22 cellular contexts compared by ENCODE assay signal in the genomic region with DNA sequence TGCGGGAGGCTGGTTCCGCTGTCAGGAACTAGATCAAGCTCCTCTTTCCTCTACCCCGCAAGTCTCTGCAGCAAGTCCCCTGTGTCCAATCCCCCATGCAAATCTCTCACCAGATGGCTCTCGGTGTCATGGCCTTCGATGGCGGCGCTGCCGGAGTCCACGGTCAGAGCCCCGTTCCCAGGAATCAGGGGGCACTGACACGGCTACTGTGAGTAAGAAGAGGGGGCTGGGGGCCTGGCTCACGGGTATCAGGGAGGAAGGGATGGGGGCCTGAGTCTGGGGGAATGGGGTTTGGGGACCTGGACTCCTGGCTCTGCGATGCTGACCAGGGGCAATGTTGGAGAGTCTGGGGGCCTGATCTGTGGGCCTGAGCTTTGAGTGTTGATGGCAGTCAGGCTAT.
"Had no signal": no experiment of that assay in that cellular context is flagged by ENCODE, and none has a peak within 500 bp of the region (broad histone marks: within the 10 kb centered on the region; RNA-seq: fewer than 3 reads in every experiment).

No MANE protein-coding gene starts in this region.

- H3K36me3 ChIP-seq: breast epithelium, uterus had no signal

- H3K9me3 ChIP-seq: breast epithelium, esophagus muscularis mucosa, left ventricle myocardium inferior, right atrium auricular region, thoracic aorta, uterus had no signal

- H3K27me3 Mint-ChIP-seq: activated B cell treated with CpG ODN at 0.5 μM for 24 hours; activated naive CD4-positive, alpha-beta T cell treated with anti-CD3 and anti-CD28 coated beads, Interleukin-2, amount 50 U/mL, for 24 hours; stimulated activated naive CD8-positive, alpha-beta T cell treated with anti-CD3 and anti-CD28 coated beads, Interleukin-15, Interleukin-2, amounts not matched to agents 100 ng/mL and 50 ng/mL, for 24 hours had no signal

- H3K27ac Mint-ChIP-seq: activated B cell treated with CpG ODN at 0.5 μM for 24 hours; activated naive CD4-positive, alpha-beta T cell treated with anti-CD3 and anti-CD28 coated beads, Interleukin-2, amount 50 U/mL, for 24 hours; activated naive CD8-positive, alpha-beta T cell treated with anti-CD3 and anti-CD28 coated beads, Interleukin-2, amount 50 U/mL, for 24 hours; activated T-helper 1 cell treated with anti-CD3 and anti-CD28 coated beads, Interleukin-12 subunit alpha, Interleukin-12 subunit beta, Interleukin-2, Interleukin-4 antibody, amounts not matched to agents 30 ng/mL and 10 ng/mL and 1 ng/mL, durations not matched to agents 14 hours and 24 hours and 36 hours; stimulated activated naive CD8-positive, alpha-beta T cell treated with anti-CD3 and anti-CD28 coated beads, Interleukin-15, Interleukin-2, amounts not matched to agents 100 ng/mL and 50 ng/mL, for 24 hours had no signal

- H3K27me3 ChIP-seq: breast epithelium, esophagus muscularis mucosa, foreskin keratinocyte, right atrium auricular region, uterus had no signal

- H3K27ac ChIP-seq: breast epithelium, esophagus muscularis mucosa, foreskin keratinocyte, left ventricle myocardium inferior, right atrium auricular region, thoracic aorta, uterus had no signal

- FAIRE-seq: islet of Langerhans had no signal

- H3K4me3 ChIP-seq: breast epithelium, esophagus muscularis mucosa, left ventricle myocardium inferior, lung, right atrium auricular region, thoracic aorta, uterus had no signal

- H3K36me3 Mint-ChIP-seq: natural killer cell had no signal

- H3K4me3 Mint-ChIP-seq: activated B cell treated with CpG ODN at 0.5 μM for 24 hours; activated naive CD4-positive, alpha-beta T cell treated with anti-CD3 and anti-CD28 coated beads, Interleukin-2, amount 50 U/mL, for 24 hours; activated naive CD8-positive, alpha-beta T cell treated with anti-CD3 and anti-CD28 coated beads, Interleukin-2, amount 50 U/mL, for 24 hours; activated T-helper 1 cell treated with anti-CD3 and anti-CD28 coated beads, Interleukin-12 subunit alpha, Interleukin-12 subunit beta, Interleukin-2, Interleukin-4 antibody, amounts not matched to agents 30 ng/mL and 10 ng/mL and 1 ng/mL, durations not matched to agents 14 hours and 24 hours and 36 hours; natural killer cell; stimulated activated naive CD8-positive, alpha-beta T cell treated with anti-CD3 and anti-CD28 coated beads, Interleukin-15, Interleukin-2, amounts not matched to agents 100 ng/mL and 50 ng/mL, for 24 hours had no signal

- DNase-seq: activated B cell treated with CpG ODN at 0.5 μM for 24 hours; activated gamma-delta T cell; activated naive CD8-positive, alpha-beta T cell treated with anti-CD3 and anti-CD28 coated beads, Interleukin-2, amount 50 U/mL, for 24 hours; activated T-cell treated with anti-CD3 and anti-CD28 coated beads for 4 hours; amygdala; central memory CD4-positive, alpha-beta T cell; foreskin keratinocyte; left ventricle myocardium inferior; mesendoderm; natural killer cell; T-helper 2 cell; trophoblast cell; uterus had no signal

- ATAC-seq: activated naive CD8-positive, alpha-beta T cell treated with anti-CD3 and anti-CD28 coated beads, Interleukin-2, amount 50 U/mL, for 24 hours; foreskin keratinocyte; natural killer cell had no signal

- H3K9me3 Mint-ChIP-seq: activated B cell treated with CpG ODN at 0.5 μM for 24 hours; activated naive CD4-positive, alpha-beta T cell treated with anti-CD3 and anti-CD28 coated beads, Interleukin-2, amount 50 U/mL, for 24 hours; activated naive CD8-positive, alpha-beta T cell treated with anti-CD3 and anti-CD28 coated beads, Interleukin-2, amount 50 U/mL, for 24 hours; activated T-helper 1 cell treated with anti-CD3 and anti-CD28 coated beads, Interleukin-12 subunit alpha, Interleukin-12 subunit beta, Interleukin-2, Interleukin-4 antibody, amounts not matched to agents 30 ng/mL and 10 ng/mL and 1 ng/mL, durations not matched to agents 14 hours and 24 hours and 36 hours; natural killer cell; stimulated activated naive CD8-positive, alpha-beta T cell treated with anti-CD3 and anti-CD28 coated beads, Interleukin-15, Interleukin-2, amounts not matched to agents 100 ng/mL and 50 ng/mL, for 24 hours had no signal
